In genomic region chr3:120673116-120673515, GRCh38 we compare ENCODE assay signal across 20 cellular contexts. TPM values are rescaled to one million over a fixed set of nuclear protein-coding genes. Genes with fewer than 3 reads are reported as not detected.
DNase-seq lines count a peak whose midpoint lies in the region; FAIRE-seq and TF ChIP-seq lines count a peak whose summit lies in the region.
"Had no signal": no experiment of that assay in that cellular context is flagged by ENCODE, and none has a peak within 500 bp of the region (broad histone marks: within the 10 kb centered on the region; RNA-seq: fewer than 3 reads in every experiment).

No MANE protein-coding gene starts in this region.

- H3K9ac ChIP-seq in kidney (ENCODE audit: low read length in 2 of 2): no peak overlapping the region

- TF ChIP-seq CTCF in kidney (IDR thresholded peaks at IDR 0.05; ENCODE audit: borderline replicate concordance, extremely low read depth, insufficient read depth) (no peak), stomach (IDR thresholded peaks at IDR 0.05) (no peak), transverse colon (IDR thresholded peaks at IDR 0.05) (no peak)

- H3K9me3 ChIP-seq in kidney (ENCODE audit: control insufficient read depth in 1 of 2, low read length in 2 of 2) (no peaks in the 10 kb centered on the region), stomach (no peaks in the 10 kb centered on the region), transverse colon (no peaks in the 10 kb centered on the region)
- H3K9me3 ChIP-seq: HAP-1 had no signal

- H3K4me1 ChIP-seq in kidney (ENCODE audit: control insufficient read depth in 1 of 2, insufficient read depth in 1 of 2, low read depth in 1 of 2, low read length in 2 of 2) (peaks cover 14 to 22% of the 10 kb centered on the region in 2 donors), stomach (peaks cover 5 to 19% (median 6%) of the 10 kb centered on the region in 4 donors), transverse colon (peaks cover 0 to 6% (median 3%) of the 10 kb centered on the region in 4 donors)

- TF ChIP-seq EP300 in stomach (IDR thresholded peaks at IDR 0.05) (no peak), transverse colon (IDR thresholded peaks at IDR 0.05; ENCODE audit: low read depth) (no peak)

- peak; percentile 11 for FAIRE-seq in kidney (lab: Jason Lieb, UNC)
- FAIRE-seq: GM12892 had no signal

- WGBS in stomach, 5 donors: 11 to 49% (median 31%) methylated on average over 2 of the region's 2 CpGs
- WGBS in transverse colon (ENCODE audit: low coverage in 1 of 2), 2 donors: 54 to 67% methylated on average over 1 to 2 of the region's 2 CpGs

- H3K4me3 ChIP-seq in kidney (ENCODE audit: low read length in 2 of 2) (no peak overlapping the region), stomach (no peak overlapping the region), transverse colon (no peak overlapping the region)
- H3K4me3 ChIP-seq: HAP-1, PC-9 had no signal

- no peaks in the 10 kb centered on the region for H3K27me3 ChIP-seq in stomach
- H3K27me3 ChIP-seq in transverse colon: no peaks in the 10 kb centered on the region

- intact Hi-C loops in kidney (cut with DNase I): no loop called here
- intact Hi-C loops in stomach (cut with DNase I; ENCODE audit: low total_unique reads): no loop called here
- intact Hi-C loops in transverse colon (cut with DNase I; ENCODE audit: low total_unique reads): no loop called here

- DNase-seq in NCI-H82 (lab: John Stamatoyannopoulos, UW) (peak; percentile 42), NCI-H82 treated with DMSO at 0.1 percent for 48 hours (lab: John Stamatoyannopoulos, UW; ENCODE audit: unreplicated experiment) (no peak), NCI-H69 (lab: John Stamatoyannopoulos, UW) (peak; percentile 50), kidney (no peak), stomach (peak; percentile 29), amniotic stem cell (lab: John Stamatoyannopoulos, UW) (no peak), transverse colon (no peak), ecto neural progenitor cell (ENCODE audit: low spot score) (no peak)
- DNase-seq: DMS79 treated with DMSO at 0.1 percent for 48 hours, GDM1, KBM-7, NCI-H1694, NCI-H2171, NCI-H510A treated with DMSO at 0.1 percent for 48 hours, PC-9 had no signal

- in situ Hi-C loops in transverse colon (cut with MboI; ENCODE audit: low pct_ligation_motif_present in 1 of 4, low pct_unique_long_range_greater_than_20kb in 1 of 4, low sequenced_read_pairs in 3 of 4): no loop called here

- no peak for TF ChIP-seq POLR2A in stomach (IDR thresholded peaks at IDR 0.05)
- no peak for TF ChIP-seq POLR2A in transverse colon (IDR thresholded peaks at IDR 0.05)

- H3K36me3 ChIP-seq in kidney (ENCODE audit: control insufficient read depth in 1 of 2, insufficient read depth in 2 of 2, low read length in 2 of 2) (peaks cover 6 to 25% of the 10 kb centered on the region in 2 donors), stomach (peaks cover 0 to 13% (median 0%) of the 10 kb centered on the region in 4 donors), transverse colon (no peaks in the 10 kb centered on the region)
- H3K36me3 ChIP-seq: HAP-1 had no signal

- H3K27ac ChIP-seq in kidney (ENCODE audit: low read depth in 2 of 2, low read length in 2 of 2) (no peak overlapping the region), stomach (no peak overlapping the region), transverse colon (no peak overlapping the region)
- H3K27ac ChIP-seq: C4-2B, HL-60, PC-9 had no signal

RNA-seq across cellular contexts. Expression of gene HGD, which starts 8.9 kb away (rescaled TPM):
- 72.0 TPM for total RNA-seq in kidney
- 251 TPM for polyA plus RNA-seq in kidney (ENCODE audit: insufficient read depth, low read depth, low replicate concordance)
- total RNA-seq in stomach: 10 to 100 TPM; 12.2 to 66.5 (median 43.7) TPM
- polyA plus RNA-seq in stomach: 10 to 100 TPM in 2 of 3 donors, 1 to 10 TPM in 1; 6.3 to 12.8 (median 10.8) TPM
- total RNA-seq in transverse colon: 10 to 100 TPM; 20.9 to 87.7 (median 73.2) TPM
- total RNA-seq: A172 had no signal

Comparison
In these comparisons a context has a peak if more than half of its experiments do, and no peak if none do; other contexts are left out.
1. DNase-seq: peak in NCI-H82 (single experiment), NCI-H69 (single experiment) and stomach (single experiment); none in NCI-H82 treated with DMSO at 0.1 percent for 48 hours (single experiment), kidney (single experiment), amniotic stem cell (single experiment), transverse colon (single experiment) and ecto neural progenitor cell (single experiment).